In the genomic region with DNA sequence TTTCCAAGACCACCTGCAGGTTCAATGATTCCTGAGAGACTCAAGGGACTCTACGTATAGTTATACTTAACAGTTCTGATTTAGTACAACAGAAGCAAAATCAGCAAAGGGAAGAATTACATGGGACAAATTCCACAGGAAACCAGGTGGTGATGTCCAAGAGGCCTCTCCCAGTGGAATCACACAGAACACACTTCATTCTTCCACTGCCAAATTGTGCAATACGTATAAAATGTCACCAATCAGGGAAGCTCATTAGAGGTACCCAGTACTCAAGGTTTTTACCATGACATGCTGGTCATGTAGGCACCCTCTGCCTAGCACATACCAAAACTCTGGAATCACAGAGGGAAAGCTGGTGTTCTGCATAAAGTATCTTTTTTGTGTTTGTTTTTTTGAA, we compare ENCODE assay signal across 31 cellular contexts. TPM values are rescaled to one million over a fixed set of nuclear protein-coding genes. Genes with fewer than 3 reads are reported as not detected.
"Had no signal": no experiment of that assay in that cellular context is flagged by ENCODE, and none has a peak within 500 bp of the region (broad histone marks: within the 10 kb centered on the region; RNA-seq: fewer than 3 reads in every experiment).

No MANE protein-coding gene starts in this region.

- ATAC-seq: activated CD4-positive, alpha-beta T cell treated with anti-CD3 and anti-CD28 coated beads for 36 hours; activated CD8-positive, alpha-beta memory T cell treated with anti-CD3 and anti-CD28 coated beads, Interleukin-2, amount 10 ng/mL, durations not matched to agents 7 days and 5 days; activated CD8-positive, alpha-beta T cell treated with anti-CD3 and anti-CD28 coated beads, Interleukin-2, amount 10 ng/mL, durations not matched to agents 7 days and 5 days; activated naive CD8-positive, alpha-beta T cell treated with anti-CD3 and anti-CD28 coated beads, Interleukin-2, amount 50 U/mL, for 24 hours; activated T-cell treated with anti-CD3 and anti-CD28 coated beads, Interleukin-2, amount 50 U/mL, for 72 hours; body of pancreas; effector memory CD8-positive, alpha-beta T cell; foreskin keratinocyte; gastrocnemius medialis had no signal

- H3K9me3 Mint-ChIP-seq: activated CD4-positive, alpha-beta memory T cell treated with anti-CD3 and anti-CD28 coated beads for 36 hours; activated CD4-positive, alpha-beta T cell treated with anti-CD3 and anti-CD28 coated beads, Interleukin-2, amount 10 ng/mL, durations not matched to agents 24 days and 14 days; activated naive CD4-positive, alpha-beta T cell treated with anti-CD3 and anti-CD28 coated beads, Interleukin-2, amount 50 U/mL, for 24 hours; activated naive CD8-positive, alpha-beta T cell treated with anti-CD3 and anti-CD28 coated beads for 36 hours; activated naive CD8-positive, alpha-beta T cell treated with anti-CD3 and anti-CD28 coated beads, Interleukin-2, amount 50 U/mL, for 24 hours; activated T-cell treated with anti-CD3 and anti-CD28 coated beads, Interleukin-2, amount 50 U/mL, for 24 hours; activated T-cell treated with anti-CD3 and anti-CD28 coated beads, Interleukin-2, amount 50 U/mL, for 72 hours; effector memory CD8-positive, alpha-beta T cell had no signal

- H3K27ac Mint-ChIP-seq: activated CD4-positive, alpha-beta memory T cell treated with anti-CD3 and anti-CD28 coated beads for 36 hours; activated CD4-positive, alpha-beta T cell treated with anti-CD3 and anti-CD28 coated beads for 36 hours; activated CD4-positive, alpha-beta T cell treated with anti-CD3 and anti-CD28 coated beads, Interleukin-2, amount 10 ng/mL, durations not matched to agents 24 days and 14 days; activated CD8-positive, alpha-beta memory T cell treated with anti-CD3 and anti-CD28 coated beads, Interleukin-2, amount 10 ng/mL, durations not matched to agents 7 days and 5 days; activated CD8-positive, alpha-beta T cell treated with anti-CD3 and anti-CD28 coated beads, Interleukin-2, amount 10 ng/mL, durations not matched to agents 7 days and 5 days; activated naive CD4-positive, alpha-beta T cell treated with anti-CD3 and anti-CD28 coated beads, Interleukin-2, amount 50 U/mL, for 24 hours; activated naive CD8-positive, alpha-beta T cell treated with anti-CD3 and anti-CD28 coated beads for 36 hours; activated naive CD8-positive, alpha-beta T cell treated with anti-CD3 and anti-CD28 coated beads, Interleukin-2, amount 50 U/mL, for 24 hours; activated T-cell treated with anti-CD3 and anti-CD28 coated beads, Interleukin-2, amount 50 U/mL, for 24 hours; activated T-cell treated with anti-CD3 and anti-CD28 coated beads, Interleukin-2, amount 50 U/mL, for 72 hours; effector memory CD8-positive, alpha-beta T cell had no signal

- H3K27ac ChIP-seq: adrenal gland, body of pancreas, esophagus muscularis mucosa, foreskin keratinocyte, gastrocnemius medialis had no signal

- H3K4me3 ChIP-seq: adrenal gland, body of pancreas, esophagus muscularis mucosa, gastrocnemius medialis had no signal

- H3K4me1 ChIP-seq: adrenal gland, body of pancreas, esophagus muscularis mucosa, foreskin keratinocyte had no signal

- H3K27me3 Mint-ChIP-seq: activated CD4-positive, alpha-beta memory T cell treated with anti-CD3 and anti-CD28 coated beads for 36 hours; activated CD4-positive, alpha-beta T cell treated with anti-CD3 and anti-CD28 coated beads for 36 hours; activated CD4-positive, alpha-beta T cell treated with anti-CD3 and anti-CD28 coated beads, Interleukin-2, amount 10 ng/mL, durations not matched to agents 24 days and 14 days; activated CD8-positive, alpha-beta memory T cell treated with anti-CD3 and anti-CD28 coated beads, Interleukin-2, amount 10 ng/mL, durations not matched to agents 7 days and 5 days; activated naive CD4-positive, alpha-beta T cell treated with anti-CD3 and anti-CD28 coated beads, Interleukin-2, amount 50 U/mL, for 24 hours; activated naive CD8-positive, alpha-beta T cell treated with anti-CD3 and anti-CD28 coated beads for 36 hours; activated naive CD8-positive, alpha-beta T cell treated with anti-CD3 and anti-CD28 coated beads, Interleukin-2, amount 50 U/mL, for 24 hours; activated T-cell treated with anti-CD3 and anti-CD28 coated beads, Interleukin-2, amount 50 U/mL, for 24 hours; effector memory CD8-positive, alpha-beta T cell had no signal

- H3K36me3 Mint-ChIP-seq: activated naive CD4-positive, alpha-beta T cell treated with anti-CD3 and anti-CD28 coated beads, Interleukin-2, amount 50 U/mL, for 24 hours; activated naive CD8-positive, alpha-beta T cell treated with anti-CD3 and anti-CD28 coated beads for 36 hours had no signal

- H3K4me3 Mint-ChIP-seq: activated CD4-positive, alpha-beta memory T cell treated with anti-CD3 and anti-CD28 coated beads for 36 hours; activated CD4-positive, alpha-beta T cell treated with anti-CD3 and anti-CD28 coated beads for 36 hours; activated CD4-positive, alpha-beta T cell treated with anti-CD3 and anti-CD28 coated beads, Interleukin-2, amount 10 ng/mL, durations not matched to agents 24 days and 14 days; activated CD8-positive, alpha-beta memory T cell treated with anti-CD3 and anti-CD28 coated beads, Interleukin-2, amount 10 ng/mL, durations not matched to agents 7 days and 5 days; activated CD8-positive, alpha-beta T cell treated with anti-CD3 and anti-CD28 coated beads, Interleukin-2, amount 10 ng/mL, durations not matched to agents 7 days and 5 days; activated naive CD4-positive, alpha-beta T cell treated with anti-CD3 and anti-CD28 coated beads, Interleukin-2, amount 50 U/mL, for 24 hours; activated naive CD8-positive, alpha-beta T cell treated with anti-CD3 and anti-CD28 coated beads for 36 hours; activated naive CD8-positive, alpha-beta T cell treated with anti-CD3 and anti-CD28 coated beads, Interleukin-2, amount 50 U/mL, for 24 hours; activated T-cell treated with anti-CD3 and anti-CD28 coated beads, Interleukin-2, amount 50 U/mL, for 24 hours; activated T-cell treated with anti-CD3 and anti-CD28 coated beads, Interleukin-2, amount 50 U/mL, for 72 hours; effector memory CD8-positive, alpha-beta T cell had no signal

- H3K9me3 ChIP-seq: adrenal gland, body of pancreas, esophagus muscularis mucosa, gastrocnemius medialis had no signal

- H3K27me3 ChIP-seq: adrenal gland, body of pancreas, esophagus muscularis mucosa, foreskin keratinocyte, gastrocnemius medialis had no signal

- DNase-seq: activated CD4-positive, alpha-beta memory T cell treated with anti-CD3 and anti-CD28 coated beads for 36 hours; activated CD4-positive, alpha-beta T cell treated with anti-CD3 and anti-CD28 coated beads for 36 hours; activated CD4-positive, alpha-beta T cell treated with anti-CD3 and anti-CD28 coated beads, Interleukin-2, amount 10 ng/mL, durations not matched to agents 24 days and 14 days; activated CD4-positive, CD25-positive, alpha-beta regulatory T cell; activated CD4-positive, CD25-positive, alpha-beta regulatory T cell treated with anti-CD3 and anti-CD28 coated beads, Interleukin-2, amount 50 U/mL, for 72 hours; activated CD8-positive, alpha-beta memory T cell treated with anti-CD3 and anti-CD28 coated beads, Interleukin-2, amount 10 ng/mL, durations not matched to agents 7 days and 5 days; activated CD8-positive, alpha-beta memory T cell treated with anti-CD3 and anti-CD28 coated beads, Interleukin-2, amount 50 U/mL, for 4 hours; activated CD8-positive, alpha-beta T cell treated with anti-CD3 and anti-CD28 coated beads, Interleukin-2, amount 10 ng/mL, durations not matched to agents 7 days and 5 days; activated gamma-delta T cell; activated naive CD4-positive, alpha-beta T cell; activated naive CD8-positive, alpha-beta T cell treated with anti-CD3 and anti-CD28 coated beads for 36 hours; activated naive CD8-positive, alpha-beta T cell treated with anti-CD3 and anti-CD28 coated beads, Interleukin-2, amount 50 U/mL, for 24 hours; activated T-cell treated with anti-CD3 and anti-CD28 coated beads, Interleukin-2, amount 50 U/mL, for 24 hours; activated T-cell treated with anti-CD3 and anti-CD28 coated beads, Interleukin-2, amount 50 U/mL, for 72 hours; adrenal gland; amygdala; aorta; body of pancreas; caudate nucleus; cortex of kidney; dermis blood vessel endothelial cell; effector CD4-positive, alpha-beta T cell; effector memory CD8-positive, alpha-beta T cell; erythroblast; foreskin keratinocyte; glutamatergic neuron; T-helper 1 cell; T-helper 2 cell had no signal

RNA-seq across cellular contexts. Expression of a gene that starts 30.8 kb away (rescaled TPM):
- total RNA-seq: aorta, dermis blood vessel endothelial cell, esophagus muscularis mucosa had no signal
